ENCODE assay signal across 11 cellular contexts in genomic region chr3:112604536-112604935, GRCh38. TPM values are rescaled to one million over a fixed set of nuclear protein-coding genes. Genes with fewer than 3 reads are reported as not detected.
DNase-seq lines count a peak whose midpoint lies in the region; FAIRE-seq and TF ChIP-seq lines count a peak whose summit lies in the region.
"Had no signal": no experiment of that assay in that cellular context is flagged by ENCODE, and none has a peak within 500 bp of the region (broad histone marks: within the 10 kb centered on the region; RNA-seq: fewer than 3 reads in every experiment).

No MANE protein-coding gene starts in this region.

- H3K27me3 ChIP-seq in astrocyte (ENCODE audit: insufficient read depth, low read length) = no peaks in the 10 kb centered on the region
- H3K27me3 ChIP-seq: cardiac muscle cell had no signal

- no peaks in the 10 kb centered on the region for H3K79me2 ChIP-seq in astrocyte (ENCODE audit: insufficient read depth, low read length)

- H3K36me3 Mint-ChIP-seq in astrocyte (ENCODE audit: low read depth, unreplicated experiment) = peaks cover 20% of the 10 kb centered on the region
- H3K36me3 Mint-ChIP-seq in activated T-helper 2 cell treated with anti-CD3 and anti-CD28 coated beads, Interferon-gamma antibody, Interleukin-2, Interleukin-4, amounts not matched to agents 10 μg/mL and 5 μg/mL and 100 μg/mL, durations not matched to agents 14 hours and 24 hours and 36 hours (ENCODE audit: low read depth) = no peaks in the 10 kb centered on the region
- H3K36me3 Mint-ChIP-seq: memory B cell had no signal

- FAIRE-seq in astrocyte (lab: Jason Lieb, UNC) = peak; percentile 32

- H3K4me2 ChIP-seq in astrocyte (ENCODE audit: low read length) = peak overlapping the region; percentile 72

- peaks cover 8% of the 10 kb centered on the region for H3K4me1 Mint-ChIP-seq in astrocyte (ENCODE audit: low read depth, unreplicated experiment)
- peaks cover 24% of the 10 kb centered on the region for H3K4me1 Mint-ChIP-seq in activated T-helper 2 cell treated with anti-CD3 and anti-CD28 coated beads, Interferon-gamma antibody, Interleukin-2, Interleukin-4, amounts not matched to agents 10 μg/mL and 5 μg/mL and 100 μg/mL, durations not matched to agents 14 hours and 24 hours and 36 hours (ENCODE audit: low read depth)

- no peak overlapping the region for H3K4me3 Mint-ChIP-seq in astrocyte (ENCODE audit: unreplicated experiment)
- no peak overlapping the region for H3K4me3 Mint-ChIP-seq in activated T-helper 2 cell treated with anti-CD3 and anti-CD28 coated beads, Interferon-gamma antibody, Interleukin-2, Interleukin-4, amounts not matched to agents 10 μg/mL and 5 μg/mL and 100 μg/mL, durations not matched to agents 14 hours and 24 hours and 36 hours (ENCODE audit: low read depth)
- H3K4me3 Mint-ChIP-seq: CD4-positive, alpha-beta T cell; memory B cell had no signal

- CTCF ChIA-PET in GM10248 (lab: Yijun Ruan, JAX) = interaction anchor here (1.0 to 2.5 kb wide), 4 partner anchors 9 to 38 kb away, joined by 4 to 10 read pairs (median 5); no protein-coding TSS in a partner anchor

- H3K36me3 ChIP-seq in astrocyte (ENCODE audit: insufficient read depth, low read length) = peaks cover 19% of the 10 kb centered on the region
- H3K36me3 ChIP-seq: cardiac muscle cell had no signal

- peaks cover 22% of the 10 kb centered on the region for H3K4me1 ChIP-seq in astrocyte (ENCODE audit: insufficient read depth, low read length)

- H3K4me3 ChIP-seq in astrocyte (ENCODE audit: insufficient read depth, low read depth, low read length) = no peak overlapping the region
- H3K4me3 ChIP-seq: cardiac muscle cell had no signal

- H2AFZ ChIP-seq in astrocyte (ENCODE audit: low read depth, low read length) = no peak overlapping the region

- H3K27ac ChIP-seq in astrocyte (ENCODE audit: low read depth, low read length) = peak overlapping the region; percentile 93
- H3K27ac ChIP-seq: cardiac muscle cell had no signal

- no peaks in the 10 kb centered on the region for H4K20me1 ChIP-seq in astrocyte (ENCODE audit: insufficient read depth, low read length)

- POLR2A ChIA-PET in GM10248 (lab: Yijun Ruan, JAX) = no interaction called here

- TF ChIP-seq CTCF in astrocyte (IDR thresholded peaks at IDR 0.05; ENCODE audit: insufficient read depth, low read depth, low read length) = no peak
- no peak for TF ChIP-seq CTCF in GM10248 (IDR thresholded peaks at IDR 0.05; ENCODE audit: control extremely low read depth, extremely low read depth, low read depth, missing control alignments)

- DNase-seq in AG08395 (ENCODE audit: low spot score) = peak; percentile 42
- peak; percentile 18 for DNase-seq in KBM-7
- peak; percentile 89 for DNase-seq in astrocyte (ENCODE audit: low read depth)
- DNase-seq in lung microvascular endothelial cell (ENCODE audit: low read depth in 2 of 2) = peak; percentile 90 to 97
- no peak for DNase-seq in activated T-helper 2 cell treated with anti-CD3 and anti-CD28 coated beads, Interferon-gamma antibody, Interleukin-2, Interleukin-4, amounts not matched to agents 10 μg/mL and 5 μg/mL and 100 μg/mL, durations not matched to agents 14 hours and 24 hours and 36 hours (ENCODE audit: low spot score)
- DNase-seq in GDM1 (lab: John Stamatoyannopoulos, UW) = no peak
- no peak for DNase-seq in GM10248 (ENCODE audit: extremely low spot score)
- DNase-seq in activated CD4-positive, alpha-beta T cell treated with anti-CD3 and anti-CD28 coated beads, Interleukin-2, amount 50 U/mL, for 48 hours = no peak
- DNase-seq: CD4-positive, alpha-beta T cell had no signal

- intact Hi-C loops in activated T-helper 2 cell treated with anti-CD3 and anti-CD28 coated beads, Interferon-gamma antibody, Interleukin-2, Interleukin-4, amounts not matched to agents 10 μg/mL and 5 μg/mL and 100 μg/mL, durations not matched to agents 14 hours and 24 hours and 36 hours (cut with micrococcal nuclease) = no loop called here

- H3K27ac Mint-ChIP-seq in astrocyte (ENCODE audit: unreplicated experiment) = peak overlapping the region; percentile 38
- no peak overlapping the region for H3K27ac Mint-ChIP-seq in activated T-helper 2 cell treated with anti-CD3 and anti-CD28 coated beads, Interferon-gamma antibody, Interleukin-2, Interleukin-4, amounts not matched to agents 10 μg/mL and 5 μg/mL and 100 μg/mL, durations not matched to agents 14 hours and 24 hours and 36 hours
- H3K27ac Mint-ChIP-seq: CD4-positive, alpha-beta T cell; memory B cell had no signal

- H3K9ac ChIP-seq in astrocyte (ENCODE audit: low read length) = peak overlapping the region; percentile 67

- H3K9me3 ChIP-seq in astrocyte (ENCODE audit: insufficient read depth, low read depth, low read length) = no peaks in the 10 kb centered on the region

- in situ Hi-C loops in KBM-7 (cut with MboI; ENCODE audit: low pct_unique_long_range_greater_than_20kb, low sequenced_read_pairs) = loop anchor here (25.0 kb wide), 1 partner anchor 1333 kb away; the partner anchor contains the start of gene ZDHHC23

- H3K27me3 Mint-ChIP-seq in astrocyte (ENCODE audit: low read depth, unreplicated experiment) = no peaks in the 10 kb centered on the region
- H3K27me3 Mint-ChIP-seq in activated T-helper 2 cell treated with anti-CD3 and anti-CD28 coated beads, Interferon-gamma antibody, Interleukin-2, Interleukin-4, amounts not matched to agents 10 μg/mL and 5 μg/mL and 100 μg/mL, durations not matched to agents 14 hours and 24 hours and 36 hours (ENCODE audit: low read depth) = peaks cover 23% of the 10 kb centered on the region

- H3K9me3 Mint-ChIP-seq in astrocyte (ENCODE audit: unreplicated experiment) = no peaks in the 10 kb centered on the region
- no peaks in the 10 kb centered on the region for H3K9me3 Mint-ChIP-seq in activated T-helper 2 cell treated with anti-CD3 and anti-CD28 coated beads, Interferon-gamma antibody, Interleukin-2, Interleukin-4, amounts not matched to agents 10 μg/mL and 5 μg/mL and 100 μg/mL, durations not matched to agents 14 hours and 24 hours and 36 hours
- H3K9me3 Mint-ChIP-seq: CD4-positive, alpha-beta T cell; memory B cell had no signal

RNA-seq across cellular contexts. Expression of gene CCDC80, which starts 36.4 kb away (rescaled TPM):
- total RNA-seq in astrocyte = 272 and 333 TPM in 2 replicates
- 5.2 and 14.4 TPM in 2 replicates for total RNA-seq in lung microvascular endothelial cell
- total RNA-seq in activated T-helper 2 cell treated with anti-CD3 and anti-CD28 coated beads, Interferon-gamma antibody, Interleukin-2, Interleukin-4, amounts not matched to agents 10 μg/mL and 5 μg/mL and 100 μg/mL, durations not matched to agents 14 hours and 24 hours and 36 hours = not detected in 2 replicates
- total RNA-seq: CD4-positive, alpha-beta T cell had no signal

RNA-seq across cellular contexts. Expression of gene SLC35A5, which starts 42.7 kb away (rescaled TPM):
- total RNA-seq in astrocyte = 24.4 and 26.1 TPM in 2 replicates
- 22.0 and 35.7 TPM in 2 replicates for total RNA-seq in lung microvascular endothelial cell
- total RNA-seq in activated T-helper 2 cell treated with anti-CD3 and anti-CD28 coated beads, Interferon-gamma antibody, Interleukin-2, Interleukin-4, amounts not matched to agents 10 μg/mL and 5 μg/mL and 100 μg/mL, durations not matched to agents 14 hours and 24 hours and 36 hours = 12.6 and 17.8 TPM in 2 replicates

RNA-seq across cellular contexts. Expression of gene ATG3, which starts 42.8 kb away (rescaled TPM):
- total RNA-seq in astrocyte (45.4 and 46.2 TPM in 2 replicates), lung microvascular endothelial cell (60.1 and 66.1 TPM in 2 replicates)
- total RNA-seq in activated T-helper 2 cell treated with anti-CD3 and anti-CD28 coated beads, Interferon-gamma antibody, Interleukin-2, Interleukin-4, amounts not matched to agents 10 μg/mL and 5 μg/mL and 100 μg/mL, durations not matched to agents 14 hours and 24 hours and 36 hours = 61.1 and 61.6 TPM in 2 replicates

Comparison
In these comparisons a context has a peak if more than half of its experiments do, and no peak if none do; other contexts are left out.
1. DNase-seq: peak in AG08395 (single experiment), KBM-7 (single experiment), astrocyte (single experiment) and lung microvascular endothelial cell (2 of 2); none in activated T-helper 2 cell treated with anti-CD3 and anti-CD28 coated beads, Interferon-gamma antibody, Interleukin-2, Interleukin-4, amounts not matched to agents 10 μg/mL and 5 μg/mL and 100 μg/mL, durations not matched to agents 14 hours and 24 hours and 36 hours (single experiment), GDM1 (single experiment), GM10248 (single experiment) and activated CD4-positive, alpha-beta T cell treated with anti-CD3 and anti-CD28 coated beads, Interleukin-2, amount 50 U/mL, for 48 hours (0 of 2).
2. RNA of gene CCDC80, which starts 36.4 kb away (total RNA-seq): 272 to 333 TPM in astrocyte; 5.2 to 14.4 TPM in lung microvascular endothelial cell and not detected in activated T-helper 2 cell treated with anti-CD3 and anti-CD28 coated beads, Interferon-gamma antibody, Interleukin-2, Interleukin-4, amounts not matched to agents 10 μg/mL and 5 μg/mL and 100 μg/mL, durations not matched to agents 14 hours and 24 hours and 36 hours; every median in the first group is over 10 times any median in the second.